1 cellular context compared by ENCODE assay signal in the genomic region with DNA sequence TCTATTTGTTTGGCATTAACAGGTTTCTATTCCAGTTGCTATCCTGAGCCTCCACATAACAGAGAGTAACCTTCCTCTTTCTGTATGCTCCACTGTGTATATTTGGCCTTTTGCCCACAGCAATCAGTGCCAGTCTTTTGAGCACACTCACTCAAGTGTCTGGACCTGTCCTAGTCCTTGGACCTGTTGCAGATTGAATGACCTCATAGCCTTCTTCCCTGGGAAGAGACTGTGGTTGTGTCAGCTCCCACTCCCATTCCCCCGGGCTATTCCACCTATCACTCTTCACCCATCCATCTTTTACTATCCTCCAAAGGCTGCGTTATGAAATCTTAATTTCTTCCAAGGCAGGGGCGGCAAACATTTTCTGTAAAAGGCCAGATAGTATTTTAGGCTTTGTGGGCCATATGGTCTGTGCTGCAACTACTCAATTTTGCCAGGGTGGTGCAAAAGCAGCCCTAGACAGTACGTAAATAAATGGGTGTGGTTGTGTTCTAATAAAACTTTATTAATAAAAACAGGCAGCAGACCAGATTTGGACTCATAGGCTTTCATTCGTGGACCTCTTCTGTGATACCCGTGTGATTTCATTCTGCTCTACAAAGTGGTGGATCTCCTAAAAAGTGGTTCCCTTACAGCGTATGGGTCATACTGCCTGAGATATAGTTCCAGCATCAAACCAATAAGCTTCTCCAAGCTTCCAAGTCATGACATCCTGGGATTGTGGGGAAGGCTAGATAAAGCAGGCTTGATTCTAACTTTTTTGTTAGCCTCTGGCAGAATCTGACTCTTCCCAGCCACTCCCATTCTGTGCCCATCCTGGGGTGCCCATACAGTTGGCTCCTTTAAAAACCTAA.
A peak's percentile ranks its signal among the peaks of the same experiment; 100 is the strongest.
TF ChIP-seq lines count a peak whose summit lies in the region.

No MANE protein-coding gene starts in this region.

TF ChIP-seq in K562, 482 proteins besides CTCF, POLR2A, EP300 and RAD21:
- TF ChIP-seq, protein P1, sequence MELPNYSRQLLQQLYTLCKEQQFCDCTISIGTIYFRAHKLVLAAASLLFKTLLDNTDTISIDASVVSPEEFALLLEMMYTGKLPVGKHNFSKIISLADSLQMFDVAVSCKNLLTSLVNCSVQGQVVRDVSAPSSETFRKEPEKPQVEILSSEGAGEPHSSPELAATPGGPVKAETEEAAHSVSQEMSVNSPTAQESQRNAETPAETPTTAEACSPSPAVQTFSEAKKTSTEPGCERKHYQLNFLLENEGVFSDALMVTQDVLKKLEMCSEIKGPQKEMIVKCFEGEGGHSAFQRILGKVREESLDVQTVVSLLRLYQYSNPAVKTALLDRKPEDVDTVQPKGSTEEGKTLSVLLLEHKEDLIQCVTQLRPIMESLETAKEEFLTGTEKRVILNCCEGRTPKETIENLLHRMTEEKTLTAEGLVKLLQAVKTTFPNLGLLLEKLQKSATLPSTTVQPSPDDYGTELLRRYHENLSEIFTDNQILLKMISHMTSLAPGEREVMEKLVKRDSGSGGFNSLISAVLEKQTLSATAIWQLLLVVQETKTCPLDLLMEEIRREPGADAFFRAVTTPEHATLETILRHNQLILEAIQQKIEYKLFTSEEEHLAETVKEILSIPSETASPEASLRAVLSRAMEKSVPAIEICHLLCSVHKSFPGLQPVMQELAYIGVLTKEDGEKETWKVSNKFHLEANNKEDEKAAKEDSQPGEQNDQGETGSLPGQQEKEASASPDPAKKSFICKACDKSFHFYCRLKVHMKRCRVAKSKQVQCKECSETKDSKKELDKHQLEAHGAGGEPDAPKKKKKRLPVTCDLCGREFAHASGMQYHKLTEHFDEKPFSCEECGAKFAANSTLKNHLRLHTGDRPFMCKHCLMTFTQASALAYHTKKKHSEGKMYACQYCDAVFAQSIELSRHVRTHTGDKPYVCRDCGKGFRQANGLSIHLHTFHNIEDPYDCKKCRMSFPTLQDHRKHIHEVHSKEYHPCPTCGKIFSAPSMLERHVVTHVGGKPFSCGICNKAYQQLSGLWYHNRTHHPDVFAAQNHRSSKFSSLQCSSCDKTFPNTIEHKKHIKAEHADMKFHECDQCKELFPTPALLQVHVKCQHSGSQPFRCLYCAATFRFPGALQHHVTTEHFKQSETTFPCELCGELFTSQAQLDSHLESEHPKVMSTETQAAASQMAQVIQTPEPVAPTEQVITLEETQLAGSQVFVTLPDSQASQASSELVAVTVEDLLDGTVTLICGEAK (IDR thresholded peaks at IDR 0.05): peak; percentile 93
- TF ChIP-seq, protein P1 (CRISPR knock-in tag; IDR thresholded peaks at IDR 0.05): peak; percentile 82
- TF ChIP-seq HOXB6 (CRISPR knock-in tag; IDR thresholded peaks at IDR 0.05; ENCODE audit: borderline replicate concordance): no peak
- TF ChIP-seq NFIC (IDR thresholded peaks at IDR 0.05): 0 out of 2 replicates have a peak, but pooled peaks have one; percentile 11
